Comparison of ENCODE assay signal across 8 cellular contexts in the genomic region with DNA sequence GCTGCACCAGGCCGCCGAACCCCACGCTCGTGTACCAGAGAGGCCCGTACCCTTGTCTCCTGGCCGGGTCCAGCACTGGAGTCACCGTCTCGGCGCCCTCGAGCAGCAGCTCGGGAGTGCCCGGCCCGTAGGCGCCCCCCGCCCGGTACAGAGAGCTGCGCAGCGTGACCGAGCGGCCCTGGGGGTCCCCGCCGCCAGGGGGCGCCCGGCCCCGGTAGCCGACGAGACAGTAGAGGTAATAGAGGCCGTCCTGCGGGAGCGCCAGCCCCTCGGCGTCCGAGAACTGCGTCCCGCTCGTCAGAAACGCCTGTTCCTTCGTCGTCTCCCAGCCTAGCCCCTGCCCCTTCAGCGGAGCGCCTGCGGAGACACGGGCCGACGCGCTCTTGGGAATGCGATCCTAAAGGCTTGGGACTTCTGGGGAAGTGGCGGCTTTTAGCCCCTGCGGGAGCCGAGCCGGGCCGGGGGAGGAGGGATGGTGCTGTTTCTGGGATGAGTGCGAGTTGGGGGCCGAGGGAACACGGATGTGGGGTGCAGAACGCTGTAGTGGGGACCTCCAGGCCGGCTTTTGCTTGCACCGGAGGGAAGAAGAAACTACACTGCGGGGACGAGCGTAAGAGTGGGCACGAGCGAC. TPM values are rescaled to one million over a fixed set of nuclear protein-coding genes. Genes with fewer than 3 reads are reported as not detected.
DNase-seq lines count a peak whose midpoint lies in the region; ATAC-seq and TF ChIP-seq lines count a peak whose summit lies in the region.

No MANE protein-coding gene starts in this region.

- H3K27me3 ChIP-seq in left lung: no peaks in the 10 kb centered on the region

- no peaks in the 10 kb centered on the region for H3K9me3 ChIP-seq in left lung

- intact Hi-C loops in left lung (cut with DNase I): no loop called here

- DNase-seq in NCI-H524 (lab: John Stamatoyannopoulos, UW) (peak; percentile 57 to 78), NCI-H524 treated with DMSO at 0.1 percent for 48 hours (lab: John Stamatoyannopoulos, UW) (no peak), NCI-H2227 treated with DMSO at 0.1 percent for 48 hours (lab: John Stamatoyannopoulos, UW) (peak; percentile 94), left lung (peak; percentile 89 to 99)
- peak; percentile 88 to 92 for DNase-seq in activated CD4-positive, alpha-beta T cell treated with anti-CD3 and anti-CD28 coated beads for 24 hours (ENCODE audit: low read depth in 2 of 2)
- peak; percentile 84 for DNase-seq in stimulated activated CD4-positive, alpha-beta T cell treated with anti-CD3 and anti-CD28 coated beads, Interleukin-2, amount 100 ng/mL, for 4 hours (ENCODE audit: low read depth)

- TF ChIP-seq CTCF in left lung (IDR thresholded peaks at IDR 0.05): peak; percentile 99 to 100

- H3K36me3 ChIP-seq in left lung: peaks cover 0 to 17% of the 10 kb centered on the region in 2 donors

- peak overlapping the region; percentile 81 for H3K27ac ChIP-seq in cingulate gyrus (ENCODE audit: low read depth, low read length)
- peak overlapping the region; percentile 65 to 88 for H3K27ac ChIP-seq in left lung

- peaks cover 0 to 85% of the 10 kb centered on the region in 2 donors for H3K4me1 ChIP-seq in left lung

- ATAC-seq in HG03066 (IDR thresholded peaks at IDR 0.05; ENCODE audit: low read depth, unreplicated experiment) (peak; percentile 58), left lung (peak; percentile 99)

- H3K4me3 ChIP-seq in left lung: peak overlapping the region; percentile 79 to 82

RNA-seq across cellular contexts. Expression of a gene that starts 1.3 kb away (rescaled TPM):
- 10 to 100 TPM; 10.3 to 13.7 TPM for total RNA-seq in left lung

RNA-seq across cellular contexts. Expression of a gene that starts 5.2 kb away (rescaled TPM):
- total RNA-seq in left lung: 10 to 100 TPM; 32.7 to 95.1 TPM

RNA-seq across cellular contexts. Expression of a gene that starts 5.6 kb away (rescaled TPM):
- 10 to 100 TPM in 1 of 2 donors, under 1 TPM in 1; 0.29 to 10.4 TPM for total RNA-seq in left lung

RNA-seq across cellular contexts. Expression of a gene that starts 8.8 kb away (rescaled TPM):
- under 1 TPM; 0.17 to 0.65 TPM for total RNA-seq in left lung

RNA-seq across cellular contexts. Expression of a gene that starts 11.9 kb away (rescaled TPM):
- total RNA-seq in left lung: 1 to 10 TPM in 1 of 2 donors, under 1 TPM in 1; 0.67 to 1.5 TPM
